ENCODE assay signal across 16 cellular contexts in genomic region chr16:50500171-50500874, GRCh38. TPM values are rescaled to one million over a fixed set of nuclear protein-coding genes. Genes with fewer than 3 reads are reported as not detected.
DNase-seq lines count a peak whose midpoint lies in the region; ATAC-seq, FAIRE-seq and TF ChIP-seq lines count a peak whose summit lies in the region.
"Had no signal": no experiment of that assay in that cellular context is flagged by ENCODE, and none has a peak within 500 bp of the region (broad histone marks: within the 10 kb centered on the region; RNA-seq: fewer than 3 reads in every experiment).

No MANE protein-coding gene starts in this region.

- TF ChIP-seq POLR2A in HepG2 (IDR thresholded peaks at IDR 0.05; ENCODE audit: insufficient read depth in 1 of 2, low read depth in 2 of 2, low read length in 2 of 2) (no peak), right lobe of liver (IDR thresholded peaks at IDR 0.05) (no peak)

- H3K27me3 ChIP-seq in HepG2 (ENCODE audit: control insufficient read depth in 1 of 2, insufficient read depth in 2 of 2, low read length in 2 of 2), result no peaks in the 10 kb centered on the region
- H3K27me3 ChIP-seq in right lobe of liver, result no peaks in the 10 kb centered on the region
- no peaks in the 10 kb centered on the region for H3K27me3 ChIP-seq in thoracic aorta (replicated peaks; ENCODE audit: insufficient read depth)
- H3K27me3 ChIP-seq: BLaER1 had no signal

- no peaks in the 10 kb centered on the region for H3K79me2 ChIP-seq in HepG2 (ENCODE audit: insufficient read depth, low read length)

- TF ChIP-seq CTCF in HepG2 (CRISPR knock-in tag; IDR thresholded peaks at IDR 0.05) (no peak), right lobe of liver (IDR thresholded peaks at IDR 0.05) (no peak), thoracic aorta (IDR thresholded peaks at IDR 0.05) (no peak)

- FAIRE-seq in HepG2 (lab: Jason Lieb, UNC), result no peak
- FAIRE-seq: A204.1, H1 had no signal

- TF ChIP-seq EP300 in HepG2 (IDR thresholded peaks at IDR 0.05; ENCODE audit: low read depth in 2 of 2, low read length in 2 of 2) (no peak), HepG2 (CRISPR knock-in tag; IDR thresholded peaks at IDR 0.05; ENCODE audit: borderline replicate concordance) (no peak)

- H2AFZ ChIP-seq in HepG2 (ENCODE audit: low read length), result no peak overlapping the region

- H3K27ac ChIP-seq in HepG2 (ENCODE audit: extremely low read length, insufficient read depth, low read length) (no peak overlapping the region), right lobe of liver (no peak overlapping the region), thoracic aorta (peak overlapping the region; percentile 92 to 94)
- H3K27ac ChIP-seq: BLaER1 had no signal

- 0 out of 2 replicates have a peak, but pooled peaks cover 6% of the 10 kb centered on the region for H3K9me3 ChIP-seq in HepG2 (ENCODE audit: low read length)
- H3K9me3 ChIP-seq in right lobe of liver, result no peaks in the 10 kb centered on the region
- no peaks in the 10 kb centered on the region for H3K9me3 ChIP-seq in thoracic aorta
- H3K9me3 ChIP-seq: BLaER1 had no signal

- CTCF ChIA-PET in HepG2 (lab: Yijun Ruan, JAX; ENCODE audit: low intra/inter-chr PET ratio, low total read pairs), result no interaction called here

- H3K4me3 ChIP-seq in HepG2 (replicated peaks in 1 of 3; ENCODE audit: insufficient read depth in 1 of 3, low read depth in 2 of 3, low read length in 3 of 3) (no peak overlapping the region), right lobe of liver (no peak overlapping the region), thoracic aorta (no peak overlapping the region)
- H3K4me3 ChIP-seq: BLaER1 had no signal

- no peaks in the 10 kb centered on the region for H4K20me1 ChIP-seq in HepG2 (ENCODE audit: insufficient read depth, low read length)
- H4K20me1 ChIP-seq: BLaER1 had no signal

- DNase-seq in HepG2 (ENCODE audit: low spot score) (no peak), right lobe of liver (no peak), ecto neural progenitor cell (ENCODE audit: low spot score) (peak; percentile 20), thoracic aorta (ENCODE audit: low spot score) (no peak), hypothalamus (lab: John Stamatoyannopoulos, UW) (no peak), cerebellum (ENCODE audit: low spot score) (no peak), T-helper 2 cell (no peak)
- DNase-seq: ACHN; CD4-positive, alpha-beta memory T cell; DMS79 treated with DMSO at 0.1 percent for 48 hours; GF-D8; H9 had no signal

- intact Hi-C loops in HepG2 (cut with micrococcal nuclease; ENCODE audit: unreplicated experiment), result no loop called here
- intact Hi-C loops in right lobe of liver (cut with DNase I), result no loop called here

- POLR2A ChIA-PET in HepG2 (lab: Yijun Ruan, JAX), result interaction anchor here (1.3 kb wide), 1 partner anchor 32 kb away, joined by 3 read pairs; no protein-coding TSS in a partner anchor

- no peak overlapping the region for H3K4me2 ChIP-seq in HepG2 (ENCODE audit: low read depth, low read length)
- H3K4me2 ChIP-seq: BLaER1 had no signal

- in situ Hi-C loops in HepG2 (cut with HindIII; ENCODE audit: extremely low pct_ligation_motif_present, low pct_unique_long_range_greater_than_20kb), result no loop called here

- H3K36me3 ChIP-seq in HepG2 (replicated peaks in 1 of 2; ENCODE audit: control insufficient read depth in 1 of 2, insufficient read depth in 2 of 2, low read length in 2 of 2), result no peaks in the 10 kb centered on the region
- no peaks in the 10 kb centered on the region for H3K36me3 ChIP-seq in right lobe of liver
- H3K36me3 ChIP-seq in thoracic aorta, result no peaks in the 10 kb centered on the region
- H3K36me3 ChIP-seq: BLaER1 had no signal

- no peak overlapping the region for H3K9ac ChIP-seq in HepG2 (ENCODE audit: insufficient read depth, low read depth, low read length)
- H3K9ac ChIP-seq: BLaER1 had no signal

- BruUV-seq in HepG2 (replicated peaks; lab: Mats Ljungman, UMichigan), result no TSS peak

- H3K4me1 ChIP-seq in HepG2 (ENCODE audit: insufficient read depth, low read length) (peaks cover 81% of the 10 kb centered on the region), right lobe of liver (no peaks in the 10 kb centered on the region), thoracic aorta (ENCODE audit: control insufficient read depth in 1 of 2, low read depth in 2 of 2) (peaks cover 24 to 53% of the 10 kb centered on the region in 2 donors)

- ATAC-seq in HepG2, result no peak
- ATAC-seq in right lobe of liver, result no peak
- no peak for ATAC-seq in thoracic aorta (ENCODE audit: insufficient number of reproducible peaks, low FRiP score, low read depth)

- no peak for TF ChIP-seq RAD21 in HepG2 (CRISPR knock-in tag; IDR thresholded peaks at IDR 0.05)

- 86% methylated on average over 7 of the region's 7 CpGs for WGBS in HepG2 (ENCODE audit: low lambda C conversion rate)
- WGBS in right lobe of liver (ENCODE audit: insufficient coverage, low coverage, low lambda C conversion rate, missing lambda C conversion rate), result 73% methylated on average over 6 of the region's 7 CpGs

TF ChIP-seq in HepG2, 621 proteins besides CTCF, POLR2A, EP300 and RAD21 (continues in another document):
- TF ChIP-seq FOXP1 (IDR thresholded peaks at IDR 0.05), result no peak
- TF ChIP-seq FOXP1 (CRISPR knock-in tag; IDR thresholded peaks at IDR 0.05), result 0 out of 2 replicates have a peak, but pooled peaks have one; percentile 39
- TF ChIP-seq, protein P1, sequence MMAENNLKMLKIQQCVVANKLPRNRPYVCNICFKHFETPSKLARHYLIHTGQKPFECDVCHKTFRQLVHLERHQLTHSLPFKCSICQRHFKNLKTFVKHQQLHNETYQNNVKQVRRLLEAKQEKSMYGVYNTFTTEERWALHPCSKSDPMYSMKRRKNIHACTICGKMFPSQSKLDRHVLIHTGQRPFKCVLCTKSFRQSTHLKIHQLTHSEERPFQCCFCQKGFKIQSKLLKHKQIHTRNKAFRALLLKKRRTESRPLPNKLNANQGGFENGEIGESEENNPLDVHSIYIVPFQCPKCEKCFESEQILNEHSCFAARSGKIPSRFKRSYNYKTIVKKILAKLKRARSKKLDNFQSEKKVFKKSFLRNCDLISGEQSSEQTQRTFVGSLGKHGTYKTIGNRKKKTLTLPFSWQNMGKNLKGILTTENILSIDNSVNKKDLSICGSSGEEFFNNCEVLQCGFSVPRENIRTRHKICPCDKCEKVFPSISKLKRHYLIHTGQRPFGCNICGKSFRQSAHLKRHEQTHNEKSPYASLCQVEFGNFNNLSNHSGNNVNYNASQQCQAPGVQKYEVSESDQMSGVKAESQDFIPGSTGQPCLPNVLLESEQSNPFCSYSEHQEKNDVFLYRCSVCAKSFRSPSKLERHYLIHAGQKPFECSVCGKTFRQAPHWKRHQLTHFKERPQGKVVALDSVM (CRISPR knock-in tag; IDR thresholded peaks at IDR 0.05), result peak; percentile 53; the same call in 1 of the 2 replicates
- TF ChIP-seq, protein P2, sequence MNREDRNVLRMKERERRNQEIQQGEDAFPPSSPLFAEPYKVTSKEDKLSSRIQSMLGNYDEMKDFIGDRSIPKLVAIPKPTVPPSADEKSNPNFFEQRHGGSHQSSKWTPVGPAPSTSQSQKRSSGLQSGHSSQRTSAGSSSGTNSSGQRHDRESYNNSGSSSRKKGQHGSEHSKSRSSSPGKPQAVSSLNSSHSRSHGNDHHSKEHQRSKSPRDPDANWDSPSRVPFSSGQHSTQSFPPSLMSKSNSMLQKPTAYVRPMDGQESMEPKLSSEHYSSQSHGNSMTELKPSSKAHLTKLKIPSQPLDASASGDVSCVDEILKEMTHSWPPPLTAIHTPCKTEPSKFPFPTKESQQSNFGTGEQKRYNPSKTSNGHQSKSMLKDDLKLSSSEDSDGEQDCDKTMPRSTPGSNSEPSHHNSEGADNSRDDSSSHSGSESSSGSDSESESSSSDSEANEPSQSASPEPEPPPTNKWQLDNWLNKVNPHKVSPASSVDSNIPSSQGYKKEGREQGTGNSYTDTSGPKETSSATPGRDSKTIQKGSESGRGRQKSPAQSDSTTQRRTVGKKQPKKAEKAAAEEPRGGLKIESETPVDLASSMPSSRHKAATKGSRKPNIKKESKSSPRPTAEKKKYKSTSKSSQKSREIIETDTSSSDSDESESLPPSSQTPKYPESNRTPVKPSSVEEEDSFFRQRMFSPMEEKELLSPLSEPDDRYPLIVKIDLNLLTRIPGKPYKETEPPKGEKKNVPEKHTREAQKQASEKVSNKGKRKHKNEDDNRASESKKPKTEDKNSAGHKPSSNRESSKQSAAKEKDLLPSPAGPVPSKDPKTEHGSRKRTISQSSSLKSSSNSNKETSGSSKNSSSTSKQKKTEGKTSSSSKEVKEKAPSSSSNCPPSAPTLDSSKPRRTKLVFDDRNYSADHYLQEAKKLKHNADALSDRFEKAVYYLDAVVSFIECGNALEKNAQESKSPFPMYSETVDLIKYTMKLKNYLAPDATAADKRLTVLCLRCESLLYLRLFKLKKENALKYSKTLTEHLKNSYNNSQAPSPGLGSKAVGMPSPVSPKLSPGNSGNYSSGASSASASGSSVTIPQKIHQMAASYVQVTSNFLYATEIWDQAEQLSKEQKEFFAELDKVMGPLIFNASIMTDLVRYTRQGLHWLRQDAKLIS (CRISPR knock-in tag; IDR thresholded peaks at IDR 0.05), result no peak

RNA-seq across cellular contexts. Expression of gene NKD1, which starts 47.9 kb away (rescaled TPM):
- 59.0 and 70.4 TPM in 2 replicates for total RNA-seq in HepG2 (2016; rRNA removed; fragmentation: Illumina TruSeq; extraction: Trizol)
- total RNA-seq in HepG2 (2016; cell fraction: cytosol; rRNA removed; fragmentation: Illumina TruSeq; extraction: Trizol; ENCODE audit: low read depth), result 19.9 and 25.5 TPM in 2 replicates
- 50.0 and 70.7 TPM in 2 replicates for total RNA-seq in HepG2 (2016; cell fraction: insoluble cytoplasmic fraction; rRNA removed; fragmentation: Illumina TruSeq; extraction: Trizol)
- 136 and 148 TPM in 2 replicates for total RNA-seq in HepG2 (2016; cell fraction: membrane; rRNA removed; fragmentation: Illumina TruSeq; extraction: Trizol)
- total RNA-seq in HepG2 (2016; cell fraction: nucleus; rRNA removed; fragmentation: Illumina TruSeq; extraction: Trizol), result 61.9 and 70.6 TPM in 2 replicates
- polyA plus RNA-seq in HepG2 (2011; rRNA removed), result 86.1 and 121 TPM in 2 replicates
- 22.3 and 49.7 TPM in 2 replicates for polyA plus RNA-seq in HepG2 (2011; cell fraction: cytosol; rRNA removed)
- polyA plus RNA-seq in HepG2 (2011; cell fraction: nucleus; rRNA removed), result 150 and 275 TPM in 2 replicates
- 58.7 and 76.3 TPM in 2 replicates for polyA plus RNA-seq in HepG2 (2012)
- polyA plus RNA-seq in HepG2 (2016; cell fraction: cytosol; fragmentation: Illumina TruSeq; extraction: Trizol; ENCODE audit: low read depth), result 106 and 127 TPM in 2 replicates
- polyA plus RNA-seq in HepG2 (2016; cell fraction: insoluble cytoplasmic fraction; fragmentation: Illumina TruSeq; extraction: Trizol; ENCODE audit: low read depth), result 95.8 and 124 TPM in 2 replicates
- polyA plus RNA-seq in HepG2 (2016; cell fraction: membrane; fragmentation: Illumina TruSeq; extraction: Trizol; ENCODE audit: low read depth), result 156 and 170 TPM in 2 replicates
- polyA plus RNA-seq in HepG2 (2016; cell fraction: nucleus; fragmentation: Illumina TruSeq; extraction: Trizol; ENCODE audit: insufficient read depth, low read depth), result 155 and 169 TPM in 2 replicates
- 0.02 and 110 TPM in 2 replicates for polyA minus RNA-seq in HepG2 (2011; rRNA and poly(A)+ RNA removed; ENCODE audit: low replicate concordance)
- polyA minus RNA-seq in HepG2 (2011; cell fraction: cytosol; rRNA and poly(A)+ RNA removed), result 14.3 and 28.8 TPM in 2 replicates
- polyA minus RNA-seq in HepG2 (2011; cell fraction: nucleus; rRNA and poly(A)+ RNA removed), result 43.1 and 57.6 TPM in 2 replicates
- total RNA-seq in right lobe of liver, result 1 to 10 TPM in 5 of 6 experiments, under 1 TPM in 1; 0.69 to 2.6 (median 2.1) TPM
- 10 to 100 TPM; 30.2 to 41.7 TPM for total RNA-seq in thoracic aorta
- 20.2 TPM for total RNA-seq in cerebellum
- polyA plus RNA-seq: CD14-positive monocyte had no signal

Comparison
In these comparisons a context has a peak if more than half of its experiments do, and no peak if none do; other contexts are left out.
1. H3K27ac ChIP-seq: peak in thoracic aorta (2 of 2); none in HepG2 (single experiment) and right lobe of liver (0 of 3).